ENCODE assay signal across 8 cellular contexts in genomic region chr9:109315889-109316640, GRCh38. TPM values are rescaled to one million over a fixed set of nuclear protein-coding genes. Genes with fewer than 3 reads are reported as not detected.
DNase-seq lines count a peak whose midpoint lies in the region; ATAC-seq, FAIRE-seq and TF ChIP-seq lines count a peak whose summit lies in the region.

No MANE protein-coding gene starts in this region.

- ATAC-seq in Panc1 (peak; percentile 79), GM19452 (IDR thresholded peaks at IDR 0.05; ENCODE audit: unreplicated experiment) (no peak), GM21360 (IDR thresholded peaks at IDR 0.05; ENCODE audit: unreplicated experiment) (no peak), HG03095 (IDR thresholded peaks at IDR 0.05; ENCODE audit: unreplicated experiment) (no peak)

- intact Hi-C loops in Panc1 (cut with micrococcal nuclease; ENCODE audit: unreplicated experiment): loop anchor here (2.0 to 5.0 kb wide), 2 partner anchors 63 to 214 kb away; no protein-coding TSS in a partner anchor

- POLR2A ChIA-PET in Panc1 (lab: Charles Lee): no interaction called here

- no peaks in the 10 kb centered on the region for H3K36me3 Mint-ChIP-seq in glutamatergic neuron (ENCODE audit: unreplicated experiment)
- H3K36me3 Mint-ChIP-seq in activated T-cell treated with anti-CD3 and anti-CD28 coated beads, Interleukin-2, amount 50 U/mL, for 24 hours (ENCODE audit: low read depth): no peaks in the 10 kb centered on the region

- WGBS in small intestine, 3 donors: 11 to 47% (median 27%) methylated on average over 14 of the region's 14 CpGs

- H3K4me3 ChIP-seq in LNCaP clone FGC (ENCODE audit: low read depth, low read length): no peak overlapping the region
- peak overlapping the region in 1 of 2 experiments; percentile 17; a peak in 2 of 4 replicates for H3K4me3 ChIP-seq in Panc1 (ENCODE audit: low read depth in 2 of 2, low read length in 2 of 2)
- H3K4me3 ChIP-seq in small intestine (ENCODE audit: low read depth in 1 of 2, low read length in 2 of 2): no peak overlapping the region

- peaks cover 67% of the 10 kb centered on the region for H3K4me1 ChIP-seq in Panc1 (ENCODE audit: control insufficient read depth, insufficient read depth, low read length)
- H3K4me1 ChIP-seq in small intestine (ENCODE audit: control insufficient read depth in 2 of 2, insufficient read depth in 1 of 2, low read depth in 1 of 2, low read length in 1 of 2): peaks cover 9 to 10% of the 10 kb centered on the region in 2 donors

- no TSS peak for BruUV-seq in Panc1 (replicated peaks; lab: Mats Ljungman, UMichigan)

- in situ Hi-C loops in Panc1 (cut with HindIII; ENCODE audit: low pct_unique_long_range_greater_than_20kb, low sequenced_read_pairs): no loop called here

- H3K27me3 ChIP-seq in Panc1 (ENCODE audit: control insufficient read depth, insufficient read depth, low read length): no peaks in the 10 kb centered on the region
- peaks cover 0 to 6% of the 10 kb centered on the region in 2 donors for H3K27me3 ChIP-seq in small intestine (ENCODE audit: control insufficient read depth in 2 of 2, insufficient read depth in 2 of 2, low read length in 2 of 2)

- H3K36me3 ChIP-seq in Panc1 (ENCODE audit: control insufficient read depth, insufficient read depth, low read length) (no peaks in the 10 kb centered on the region), small intestine (ENCODE audit: control insufficient read depth in 2 of 2, insufficient read depth in 2 of 2, low read length in 2 of 2) (no peaks in the 10 kb centered on the region)

- H3K27ac Mint-ChIP-seq in glutamatergic neuron (ENCODE audit: unreplicated experiment): no peak overlapping the region
- no peak overlapping the region for H3K27ac Mint-ChIP-seq in activated T-cell treated with anti-CD3 and anti-CD28 coated beads, Interleukin-2, amount 50 U/mL, for 24 hours

- H3K27ac ChIP-seq in Panc1 (ENCODE audit: low read length) (peak overlapping the region; percentile 90), small intestine (ENCODE audit: low read depth in 1 of 2, low read length in 1 of 2) (peak overlapping the region; percentile 80 to 88)

- peak; percentile 7; the same call in 1 of the 2 replicates for TF ChIP-seq CTCF in LNCaP clone FGC (IDR thresholded peaks at IDR 0.05; ENCODE audit: control insufficient read depth, extremely low read depth, insufficient read depth)
- no peak for TF ChIP-seq CTCF in Panc1 (IDR thresholded peaks at IDR 0.05)
- TF ChIP-seq CTCF in glutamatergic neuron (IDR thresholded peaks at IDR 0.05; ENCODE audit: partially characterized antibody, unreplicated experiment): no peak

- peaks cover 11% of the 10 kb centered on the region for H3K27me3 Mint-ChIP-seq in glutamatergic neuron (ENCODE audit: unreplicated experiment)
- H3K27me3 Mint-ChIP-seq in activated T-cell treated with anti-CD3 and anti-CD28 coated beads, Interleukin-2, amount 50 U/mL, for 24 hours: peaks cover 79% of the 10 kb centered on the region

- H3K4me1 Mint-ChIP-seq in glutamatergic neuron (ENCODE audit: low read depth, unreplicated experiment): peaks cover 61% of the 10 kb centered on the region
- H3K4me1 Mint-ChIP-seq in activated T-cell treated with anti-CD3 and anti-CD28 coated beads, Interleukin-2, amount 50 U/mL, for 24 hours (ENCODE audit: low read depth): peaks cover 16% of the 10 kb centered on the region

- peaks cover 14% of the 10 kb centered on the region for H3K9me3 Mint-ChIP-seq in glutamatergic neuron (ENCODE audit: unreplicated experiment)
- no peaks in the 10 kb centered on the region for H3K9me3 Mint-ChIP-seq in activated T-cell treated with anti-CD3 and anti-CD28 coated beads, Interleukin-2, amount 50 U/mL, for 24 hours

- CTCF ChIA-PET in Panc1 (lab: Charles Lee): no interaction called here

- no peaks in the 10 kb centered on the region for H3K9me3 ChIP-seq in Panc1 (ENCODE audit: control insufficient read depth, insufficient read depth, low read depth, low read length)
- no peaks in the 10 kb centered on the region for H3K9me3 ChIP-seq in small intestine (ENCODE audit: control insufficient read depth, low read depth)

- DNase-seq in LNCaP clone FGC (ENCODE audit: low read depth): peak; percentile 99
- DNase-seq in Panc1 (ENCODE audit: low read depth, low spot score): peak; percentile 89
- DNase-seq in glutamatergic neuron: no peak
- DNase-seq in small intestine: peak; percentile 99
- no peak for DNase-seq in activated T-cell treated with anti-CD3 and anti-CD28 coated beads, Interleukin-2, amount 50 U/mL, for 24 hours

- peak overlapping the region; percentile 22 for H3K4me3 Mint-ChIP-seq in glutamatergic neuron (ENCODE audit: unreplicated experiment)
- no peak overlapping the region for H3K4me3 Mint-ChIP-seq in activated T-cell treated with anti-CD3 and anti-CD28 coated beads, Interleukin-2, amount 50 U/mL, for 24 hours

- no peak for FAIRE-seq in small intestine (lab: Jason Lieb, UNC)

RNA-seq across cellular contexts. Expression of gene EPB41L4B, which starts 4.8 kb away (rescaled TPM):
- 27.8 TPM for total RNA-seq in Panc1 (2021; ENCODE audit: unreplicated experiment)
- 20.2 TPM for polyA plus RNA-seq in Panc1 (2012; ENCODE audit: insufficient read length)
- total RNA-seq in glutamatergic neuron (ENCODE audit: unreplicated experiment): 10.0 TPM
- 100 to 1,000 TPM in 1 of 3 donors, 10 to 100 TPM in 2; 22.1 to 126 (median 94.3) TPM for polyA plus RNA-seq in small intestine

Comparison
In these comparisons a context has a peak if more than half of its experiments do, and no peak if none do; other contexts are left out.
1. DNase-seq: peak in LNCaP clone FGC (single experiment), Panc1 (single experiment) and small intestine (single experiment); none in glutamatergic neuron (single experiment) and activated T-cell treated with anti-CD3 and anti-CD28 coated beads, Interleukin-2, amount 50 U/mL, for 24 hours (single experiment).